16 cellular contexts compared by ENCODE assay signal in the genomic region with DNA sequence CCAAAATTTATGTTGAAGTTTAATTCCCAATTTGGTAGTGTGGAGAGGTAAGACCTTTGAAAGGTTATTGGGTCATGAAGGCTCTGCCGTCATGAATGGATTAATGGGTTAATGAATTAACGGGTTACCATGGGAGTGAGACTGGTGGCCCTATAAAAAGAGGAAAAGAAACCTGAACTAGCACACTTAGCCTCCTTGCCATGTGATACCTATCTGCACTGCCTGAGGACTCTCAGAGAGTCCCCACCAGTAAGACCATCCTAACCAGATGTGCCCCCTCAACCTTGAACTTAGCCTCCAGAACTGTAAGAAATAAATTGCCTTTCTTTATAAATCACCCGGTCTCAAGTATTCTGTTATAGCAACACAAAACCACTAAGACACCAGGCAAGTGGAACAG. TPM values are rescaled to one million over a fixed set of nuclear protein-coding genes. Genes with fewer than 3 reads are reported as not detected.
DNase-seq lines count a peak whose midpoint lies in the region; ATAC-seq and TF ChIP-seq lines count a peak whose summit lies in the region.
"Had no signal": no experiment of that assay in that cellular context is flagged by ENCODE, and none has a peak within 500 bp of the region (broad histone marks: within the 10 kb centered on the region; RNA-seq: fewer than 3 reads in every experiment).

No MANE protein-coding gene starts in this region.

- H3K36me3 ChIP-seq in colonic mucosa = no peaks in the 10 kb centered on the region
- H3K36me3 ChIP-seq: BLaER1 had no signal

- no peaks in the 10 kb centered on the region for H3K27me3 ChIP-seq in colonic mucosa

- no peak overlapping the region for H3K9ac ChIP-seq in colonic mucosa (ENCODE audit: low read depth in 2 of 2, low read length in 2 of 2)
- H3K9ac ChIP-seq: BLaER1, GM23248 had no signal

- H3K27ac ChIP-seq in colonic mucosa = no peak overlapping the region
- H3K27ac ChIP-seq: BLaER1, GM23248 had no signal

- no peak for DNase-seq in colonic mucosa
- DNase-seq in activated CD4-positive, alpha-beta T cell treated with anti-CD3 and anti-CD28 coated beads for 48 hours = no peak
- DNase-seq: CD8-positive, alpha-beta memory T cell; GF-D8; GM23248; NCI-H146; NCI-H446 treated with DMSO at 0.1 percent for 48 hours; NCI-H748 treated with DMSO at 0.1 percent for 48 hours; T-helper 9 cell had no signal

- no peaks in the 10 kb centered on the region for H3K4me1 ChIP-seq in colonic mucosa
- H3K4me1 ChIP-seq: BLaER1 had no signal

- peak; percentile 86 for ATAC-seq in GM19043 (IDR thresholded peaks at IDR 0.05; ENCODE audit: low read depth, unreplicated experiment)
- ATAC-seq in HG02678 (IDR thresholded peaks at IDR 0.05; ENCODE audit: unreplicated experiment) = peak; percentile 66
- peak; percentile 48 for ATAC-seq in HG03432 (IDR thresholded peaks at IDR 0.05; ENCODE audit: unreplicated experiment)
- no peak for ATAC-seq in HG02884 (IDR thresholded peaks at IDR 0.05; ENCODE audit: unreplicated experiment)
- ATAC-seq in GM18519 (IDR thresholded peaks at IDR 0.05; ENCODE audit: low FRiP score, unreplicated experiment) = no peak
- ATAC-seq: HCT116 had no signal

- no peak overlapping the region for H3K4me3 ChIP-seq in colonic mucosa
- H3K4me3 ChIP-seq: BLaER1, GM23248 had no signal

- no peak for TF ChIP-seq CTCF in colonic mucosa (IDR thresholded peaks at IDR 0.05)

- intact Hi-C loops in colonic mucosa (cut with DNase I) = no loop called here

- no peaks in the 10 kb centered on the region for H3K9me3 ChIP-seq in colonic mucosa
- H3K9me3 ChIP-seq: BLaER1 had no signal

RNA-seq across cellular contexts. Expression of gene PAGE1, which starts 39.2 kb away (rescaled TPM):
- not detected for total RNA-seq in colonic mucosa
- total RNA-seq: CD8-positive, alpha-beta memory T cell; GM23248 had no signal

RNA-seq across cellular contexts. Expression of gene GAGE1, which starts 57.7 kb away (rescaled TPM):
- total RNA-seq in colonic mucosa = not detected
- total RNA-seq: CD8-positive, alpha-beta memory T cell; GM23248 had no signal

Comparison
In these comparisons a context has a peak if more than half of its experiments do, and no peak if none do; other contexts are left out.
1. ATAC-seq: peak in GM19043 (single experiment), HG02678 (single experiment) and HG03432 (single experiment); none in HG02884 (single experiment) and GM18519 (single experiment).